ENCODE assay signal across 23 cellular contexts in genomic region chr14:50056457-50056856, GRCh38. TPM values are rescaled to one million over a fixed set of nuclear protein-coding genes. Genes with fewer than 3 reads are reported as not detected.
DNase-seq lines count a peak whose midpoint lies in the region; ATAC-seq and TF ChIP-seq lines count a peak whose summit lies in the region.
"Had no signal": no experiment of that assay in that cellular context is flagged by ENCODE, and none has a peak within 500 bp of the region (broad histone marks: within the 10 kb centered on the region; RNA-seq: fewer than 3 reads in every experiment).

No MANE protein-coding gene starts in this region.

- H2BK120ac ChIP-seq in H9 (ENCODE audit: low read depth, low read length, poor library complexity, severe bottlenecking) = no peak overlapping the region

- H3K4me1 ChIP-seq in H9 (ENCODE audit: insufficient read depth, low read length) = peaks cover 1% of the 10 kb centered on the region; the same call in 1 of the 2 replicates

- no peaks in the 10 kb centered on the region for H3K9me3 ChIP-seq in H9 (ENCODE audit: control insufficient read depth, low read depth, low read length)
- H3K9me3 ChIP-seq: Caco-2, SJSA1, stomach had no signal

- H3K4me3 Mint-ChIP-seq in H9 = no peak overlapping the region
- no peak overlapping the region for H3K4me3 Mint-ChIP-seq in natural killer cell treated with Interleukin-12 subunit alpha and Interleukin-12 subunit beta and Interleukin-15 and Interleukin-18, amount 100 ng/mL, for 72 hours
- H3K4me3 Mint-ChIP-seq: activated naive CD4-positive, alpha-beta T cell treated with anti-CD3 and anti-CD28 coated beads, Interleukin-2, amount 10 ng/mL, durations not matched to agents 7 days and 5 days; type B pancreatic cell had no signal

- ATAC-seq in natural killer cell treated with Interleukin-12 subunit alpha and Interleukin-12 subunit beta and Interleukin-15 and Interleukin-18, amount 100 ng/mL, for 72 hours = no peak
- ATAC-seq in HG02840 (IDR thresholded peaks at IDR 0.05; ENCODE audit: low FRiP score, unreplicated experiment) (no peak), HG03460 (IDR thresholded peaks at IDR 0.05; ENCODE audit: unreplicated experiment) (no peak)
- ATAC-seq: esophagus mucosa had no signal

- no peak overlapping the region for H3K4me2 ChIP-seq in H9 (ENCODE audit: insufficient read depth, insufficient read length, low read length)

- H2BK5ac ChIP-seq in H9 (ENCODE audit: insufficient read length, low read length) = no peak overlapping the region

- no peak overlapping the region for H3K23ac ChIP-seq in H9 (ENCODE audit: insufficient read length, low read depth, low read length)

- no peak overlapping the region for H3K14ac ChIP-seq in H9 (ENCODE audit: insufficient read depth, low read length)

- H3K4ac ChIP-seq in H9 (ENCODE audit: low read depth, low read length) = no peak overlapping the region

- no CpG with 5 or more reads among the region's 15 CpGs for WGBS in H9 (ENCODE audit: extremely low coverage, insufficient read length, low lambda C conversion rate)

- no peak overlapping the region for H3K9ac ChIP-seq in H9 (ENCODE audit: extremely low read depth, insufficient read length, low read length)

- H2BK15ac ChIP-seq in H9 (ENCODE audit: low read depth, low read length) = no peak overlapping the region

- H3T11ph ChIP-seq in H9 (ENCODE audit: low read length) = no peak overlapping the region

- H3K4me3 ChIP-seq in coronary artery = no peak overlapping the region
- H3K4me3 ChIP-seq: SJSA1, stomach had no signal

- no peaks in the 10 kb centered on the region for H3K79me2 ChIP-seq in H9 (ENCODE audit: insufficient read depth, low read length)

- no peak overlapping the region for H4K91ac ChIP-seq in H9 (ENCODE audit: insufficient read length, low read depth, low read length)

- H3K23me2 ChIP-seq in H9 (ENCODE audit: insufficient read length, low read depth, low read length, poor library complexity, severe bottlenecking) = no peaks in the 10 kb centered on the region

- DNase-seq in DMS53 (lab: John Stamatoyannopoulos, UW) (peak; percentile 16), DMS53 treated with DMSO at 0.1 percent for 48 hours (lab: John Stamatoyannopoulos, UW; ENCODE audit: unreplicated experiment) (no peak), H9 (no peak), dermis blood vessel endothelial cell (peak; percentile 14), coronary artery (ENCODE audit: low spot score) (no peak)
- no peak for DNase-seq in natural killer cell treated with Interleukin-12 subunit alpha and Interleukin-12 subunit beta and Interleukin-15 and Interleukin-18, amount 100 ng/mL, for 72 hours (ENCODE audit: low spot score)
- DNase-seq: activated CD4-positive, alpha-beta T cell treated with anti-CD3 and anti-CD28 coated beads, Interleukin-2, amount 50 U/mL, for 48 hours; activated naive CD4-positive, alpha-beta T cell treated with anti-CD3 and anti-CD28 coated beads, Interleukin-2, amount 10 ng/mL, durations not matched to agents 7 days and 5 days; activated T-cell treated with anti-CD3 and anti-CD28 coated beads for 4 hours; Caco-2; midbrain; NCI-H1105 treated with DMSO at 0.1 percent for 48 hours; NCI-H526 treated with DMSO at 0.1 percent for 48 hours; small intestine; stomach had no signal

- H3K36me3 Mint-ChIP-seq in H9 (ENCODE audit: insufficient read depth in 1 of 3, low read depth in 3 of 3) = no peaks in the 10 kb centered on the region
- H3K36me3 Mint-ChIP-seq in natural killer cell treated with Interleukin-12 subunit alpha and Interleukin-12 subunit beta and Interleukin-15 and Interleukin-18, amount 100 ng/mL, for 72 hours = peaks cover 4% of the 10 kb centered on the region
- H3K36me3 Mint-ChIP-seq: type B pancreatic cell had no signal

- H3K4me1 Mint-ChIP-seq in H9 = peaks cover 16 to 20% of the 10 kb centered on the region in 2 experiments
- peaks cover 52 to 57% of the 10 kb centered on the region in 2 donors for H3K4me1 Mint-ChIP-seq in natural killer cell treated with Interleukin-12 subunit alpha and Interleukin-12 subunit beta and Interleukin-15 and Interleukin-18, amount 100 ng/mL, for 72 hours (ENCODE audit: low read depth in 2 of 2)

- H3K18ac ChIP-seq in H9 (ENCODE audit: insufficient read length, low read depth, low read length) = peak overlapping the region; percentile 3

- no peak overlapping the region for H2BK20ac ChIP-seq in H9 (ENCODE audit: low read depth, low read length, poor library complexity, severe bottlenecking)

- no peak overlapping the region for H4K8ac ChIP-seq in H9 (replicated peaks; ENCODE audit: insufficient read length, low read depth, low read length)

- H3K27me3 ChIP-seq in H9 (ENCODE audit: insufficient read depth, low read length) = no peaks in the 10 kb centered on the region
- H3K27me3 ChIP-seq: SJSA1, stomach had no signal

- H3K56ac ChIP-seq in H9 (ENCODE audit: insufficient read length, low read depth, low read length) = no peak overlapping the region

- no peak overlapping the region for H4K5ac ChIP-seq in H9 (ENCODE audit: insufficient read length, low read depth, low read length)

- no peaks in the 10 kb centered on the region for H3K79me1 ChIP-seq in H9 (ENCODE audit: insufficient read depth, low read depth, low read length, poor library complexity, severe bottlenecking)

- H3K27ac ChIP-seq in H9 (ENCODE audit: insufficient read length, low read depth, low read length) (no peak overlapping the region), coronary artery (no peak overlapping the region)
- H3K27ac ChIP-seq: 22Rv1, SJSA1, stomach, VCaP had no signal

- no peak overlapping the region for H2AFZ ChIP-seq in H9 (ENCODE audit: low read length)

- no peak for TF ChIP-seq CTCF in H9 (conservative IDR thresholded peaks at IDR 0.05)
- TF ChIP-seq CTCF in coronary artery (IDR thresholded peaks at IDR 0.05) = no peak

- H3K27me3 Mint-ChIP-seq in H9 (ENCODE audit: low read depth) = no peaks in the 10 kb centered on the region; the same call in 1 of the 2 replicates
- H3K27me3 Mint-ChIP-seq in natural killer cell treated with Interleukin-12 subunit alpha and Interleukin-12 subunit beta and Interleukin-15 and Interleukin-18, amount 100 ng/mL, for 72 hours = no peaks in the 10 kb centered on the region
- H3K27me3 Mint-ChIP-seq: activated naive CD4-positive, alpha-beta T cell treated with anti-CD3 and anti-CD28 coated beads, Interleukin-2, amount 10 ng/mL, durations not matched to agents 7 days and 5 days; type B pancreatic cell had no signal

- no peak overlapping the region for H2BK12ac ChIP-seq in H9 (ENCODE audit: insufficient read length, low read depth, low read length)

- H3K9me3 Mint-ChIP-seq in H9 = no peaks in the 10 kb centered on the region
- peaks cover 3% of the 10 kb centered on the region for H3K9me3 Mint-ChIP-seq in natural killer cell treated with Interleukin-12 subunit alpha and Interleukin-12 subunit beta and Interleukin-15 and Interleukin-18, amount 100 ng/mL, for 72 hours
- H3K9me3 Mint-ChIP-seq: activated naive CD4-positive, alpha-beta T cell treated with anti-CD3 and anti-CD28 coated beads, Interleukin-2, amount 10 ng/mL, durations not matched to agents 7 days and 5 days; type B pancreatic cell had no signal

- no peak overlapping the region for H2AK5ac ChIP-seq in H9 (ENCODE audit: insufficient read length, low read length)

- H4K20me1 ChIP-seq in H9 (ENCODE audit: control insufficient read depth, insufficient read depth, insufficient read length) = no peaks in the 10 kb centered on the region

- H3K27ac Mint-ChIP-seq in H9 = no peak overlapping the region
- H3K27ac Mint-ChIP-seq in natural killer cell treated with Interleukin-12 subunit alpha and Interleukin-12 subunit beta and Interleukin-15 and Interleukin-18, amount 100 ng/mL, for 72 hours = peak overlapping the region; percentile 97 to 98
- H3K27ac Mint-ChIP-seq: progenitor cell of endocrine pancreas, type B pancreatic cell had no signal

RNA-seq across cellular contexts. Expression of gene VCPKMT, which starts 59.9 kb away (rescaled TPM):
- 13.5 and 13.7 TPM in 2 replicates for total RNA-seq in H9 (2021)
- 4.2 and 5.3 TPM in 2 replicates for total RNA-seq in dermis blood vessel endothelial cell
- 10 to 100 TPM; 14.0 to 24.6 TPM for total RNA-seq in natural killer cell treated with Interleukin-12 subunit alpha and Interleukin-12 subunit beta and Interleukin-15 and Interleukin-18, amount 100 ng/mL, for 72 hours

Comparison
In these comparisons a context has a peak if more than half of its experiments do, and no peak if none do; other contexts are left out.
1. DNase-seq: peak in DMS53 (single experiment) and dermis blood vessel endothelial cell (single experiment); none in DMS53 treated with DMSO at 0.1 percent for 48 hours (single experiment), H9 (single experiment), natural killer cell treated with Interleukin-12 subunit alpha and Interleukin-12 subunit beta and Interleukin-15 and Interleukin-18, amount 100 ng/mL, for 72 hours (single experiment) and coronary artery (single experiment).
2. H3K27ac Mint-ChIP-seq: peak in natural killer cell treated with Interleukin-12 subunit alpha and Interleukin-12 subunit beta and Interleukin-15 and Interleukin-18, amount 100 ng/mL, for 72 hours (2 of 2); none in H9 (0 of 3).